In genomic region chr18:48800877-48801727, GRCh38 we compare ENCODE assay signal across 8 cellular contexts.
DNase-seq lines count a peak whose midpoint lies in the region; ATAC-seq and TF ChIP-seq lines count a peak whose summit lies in the region.

No MANE protein-coding gene starts in this region.

- H3K36me3 Mint-ChIP-seq in brain = peaks cover 73% of the 10 kb centered on the region

- H3K4me2 ChIP-seq in mammary epithelial cell (ENCODE audit: insufficient read depth, low read depth, low read length) = no peak overlapping the region

- TF ChIP-seq CTCF in brain (conservative IDR thresholded peaks at IDR 0.05) (no peak), spleen (IDR thresholded peaks at IDR 0.05 in 8 of 11, conservative IDR thresholded peaks at IDR 0.05 in 3 of 11) (no peak), mammary epithelial cell (conservative IDR thresholded peaks at IDR 0.05 in 1 of 2, IDR thresholded peaks at IDR 0.05 in 1 of 2; ENCODE audit: extremely low read depth in 1 of 2, insufficient read depth in 1 of 2, low read depth in 1 of 2, low read length in 2 of 2) (no peak)

- H3K4me3 ChIP-seq in spleen (no peak overlapping the region), mammary epithelial cell (replicated peaks in 1 of 3; ENCODE audit: insufficient read depth in 1 of 3, low read depth in 2 of 3, low read length in 3 of 3) (no peak overlapping the region)

- no peaks in the 10 kb centered on the region for H3K9me3 Mint-ChIP-seq in brain

- no peak for TF ChIP-seq POLR2A in spleen (IDR thresholded peaks at IDR 0.05)

- CTCF ChIA-PET in mammary epithelial cell (lab: Charles Lee; ENCODE audit: low non-redundant PET) = no interaction called here

- ATAC-seq in Right ventricle myocardium inferior (no peak), HG03135 (IDR thresholded peaks at IDR 0.05; ENCODE audit: unreplicated experiment) (peak; percentile 47)

- dilution Hi-C loops in mammary epithelial cell (cut with HindIII; ENCODE audit: low sequenced_read_pairs) = no loop called here

- H3K9me3 ChIP-seq in spleen = no peaks in the 10 kb centered on the region
- H3K9me3 ChIP-seq in mammary epithelial cell (replicated peaks; ENCODE audit: insufficient read depth, low read length) = no peaks in the 10 kb centered on the region

- in situ Hi-C loops in mammary epithelial cell (cut with MboI; ENCODE audit: low sequenced_read_pairs in 2 of 2) = no loop called here

- 68 to 79% (median 72%) methylated on average over 14 of the region's 14 CpGs for WGBS in spleen, 5 donors
- WGBS in mammary epithelial cell (ENCODE audit: low coverage, missing lambda C conversion rate) = 97% methylated on average over 11 of the region's 14 CpGs

- H3K27me3 ChIP-seq in spleen (replicated peaks in 1 of 7) (no peaks in the 10 kb centered on the region), mammary epithelial cell (ENCODE audit: insufficient read depth, low read length) (no peaks in the 10 kb centered on the region)

- peak overlapping the region in 3 of 5 experiments; percentile 48 to 94 (median 84) for H3K27ac Mint-ChIP-seq in brain

- intact Hi-C loops in cardiac septum (cut with DNase I) = loop anchor here (5.0 kb wide), 1 partner anchor 131 kb away; no protein-coding TSS in a partner anchor
- intact Hi-C loops in Right ventricle myocardium inferior (cut with DNase I) = no loop called here
- intact Hi-C loops in spleen (cut with DNase I; ENCODE audit: low total_unique reads) = no loop called here
- intact Hi-C loops in mammary epithelial cell (cut with micrococcal nuclease) = no loop called here

- DNase-seq in cardiac septum (ENCODE audit: low spot score) (peak; percentile 75), Right ventricle myocardium inferior (ENCODE audit: missing footprints) (no peak), spleen (peak; percentile 71), occipital lobe (lab: John Stamatoyannopoulos, UW) (no peak), mammary epithelial cell (no peak), KG1 (lab: John Stamatoyannopoulos, UW) (no peak)

- H3K36me3 ChIP-seq in spleen (no peaks in the 10 kb centered on the region), mammary epithelial cell (ENCODE audit: insufficient read depth, low read length) (no peaks in the 10 kb centered on the region)

- H4K20me1 ChIP-seq in mammary epithelial cell (ENCODE audit: insufficient read depth, low read length) = no peaks in the 10 kb centered on the region

- no TSS peak for BruUV-seq in mammary epithelial cell (replicated peaks; lab: Mats Ljungman, UMichigan)

- H3K27me3 Mint-ChIP-seq in brain = no peaks in the 10 kb centered on the region

- peak overlapping the region in 6 of 8 donors; percentile 26 to 55 (median 39) for H3K27ac ChIP-seq in spleen
- no peak overlapping the region for H3K27ac ChIP-seq in mammary epithelial cell (ENCODE audit: insufficient read depth, low read depth, low read length)

- no peaks in the 10 kb centered on the region for H3K79me2 ChIP-seq in mammary epithelial cell (ENCODE audit: insufficient read depth, low read length)

- no peak overlapping the region for H3K9ac ChIP-seq in mammary epithelial cell (ENCODE audit: insufficient read depth, low read length)

- peaks cover 22% of the 10 kb centered on the region for H3K4me1 Mint-ChIP-seq in brain

- H3K4me1 ChIP-seq in spleen (peaks cover 0 to 31% (median 16%) of the 10 kb centered on the region in 6 donors), mammary epithelial cell (ENCODE audit: insufficient read depth, low read length) (no peaks in the 10 kb centered on the region)

- H3K4me3 Mint-ChIP-seq in brain = no peak overlapping the region

- no peak overlapping the region for H2AFZ ChIP-seq in mammary epithelial cell (ENCODE audit: low read depth, low read length)

Comparison
In these comparisons a context has a peak if more than half of its experiments do, and no peak if none do; other contexts are left out.
1. DNase-seq: peak in cardiac septum (single experiment) and spleen (single experiment); none in Right ventricle myocardium inferior (single experiment), occipital lobe (single experiment), mammary epithelial cell (single experiment) and KG1 (single experiment).